In genomic region chr1:39450956-39451601, GRCh38 we compare ENCODE assay signal across 14 cellular contexts. TPM values are rescaled to one million over a fixed set of nuclear protein-coding genes. Genes with fewer than 3 reads are reported as not detected.
DNase-seq lines count a peak whose midpoint lies in the region; ATAC-seq and TF ChIP-seq lines count a peak whose summit lies in the region.
"Had no signal": no experiment of that assay in that cellular context is flagged by ENCODE, and none has a peak within 500 bp of the region (broad histone marks: within the 10 kb centered on the region; RNA-seq: fewer than 3 reads in every experiment).

No MANE protein-coding gene starts in this region.

- 71% methylated on average over 10 of the region's 10 CpGs for WGBS in urinary bladder

- in situ Hi-C loops in brain microvascular endothelial cell (cut with HindIII; ENCODE audit: low pct_ligation_motif_present, low sequenced_read_pairs) = no loop called here

- H3K27ac ChIP-seq in right atrium auricular region (peak overlapping the region; percentile 7 to 59), brain microvascular endothelial cell (peak overlapping the region; percentile 49), layer of hippocampus (ENCODE audit: low read depth, low read length) (peak overlapping the region; percentile 13), urinary bladder (ENCODE audit: low read depth) (peak overlapping the region; percentile 39)

- ATAC-seq in Right ventricle myocardium inferior (no peak), HG03354 (IDR thresholded peaks at IDR 0.05; ENCODE audit: poor library complexity, severe bottlenecking, unreplicated experiment) (no peak), GM21381 (IDR thresholded peaks at IDR 0.05; ENCODE audit: unreplicated experiment) (no peak)

- no peaks in the 10 kb centered on the region for H3K27me3 ChIP-seq in right atrium auricular region
- H3K27me3 ChIP-seq in brain microvascular endothelial cell (replicated peaks) = no peaks in the 10 kb centered on the region
- H3K27me3 ChIP-seq in layer of hippocampus (ENCODE audit: control insufficient read depth, insufficient read depth, low read length) = no peaks in the 10 kb centered on the region

- H3K4me3 ChIP-seq in right atrium auricular region = no peak overlapping the region
- H3K4me3 ChIP-seq in brain microvascular endothelial cell (ENCODE audit: low read depth, low read length) = no peak overlapping the region
- no peak overlapping the region for H3K4me3 ChIP-seq in urinary bladder (ENCODE audit: low read depth, low read length)
- H3K4me3 ChIP-seq: skin epidermis had no signal

- intact Hi-C loops in Right ventricle myocardium inferior (cut with DNase I) = no loop called here

- H3K9me3 ChIP-seq in right atrium auricular region = no peaks in the 10 kb centered on the region

- peaks cover 0 to 24% of the 10 kb centered on the region in 2 donors for H3K4me1 ChIP-seq in right atrium auricular region
- H3K4me1 ChIP-seq in urinary bladder (ENCODE audit: insufficient read depth) = no peaks in the 10 kb centered on the region

- H3K36me3 ChIP-seq in right atrium auricular region = peaks cover 96% of the 10 kb centered on the region
- H3K36me3 ChIP-seq in brain microvascular endothelial cell (replicated peaks) = peaks cover 97% of the 10 kb centered on the region
- peaks cover 15% of the 10 kb centered on the region for H3K36me3 ChIP-seq in urinary bladder (ENCODE audit: insufficient read depth)

- DNase-seq in right atrium auricular region (ENCODE audit: low spot score) (no peak), Right ventricle myocardium inferior (ENCODE audit: missing footprints) (no peak), brain microvascular endothelial cell (peak; percentile 29), NCI-H526 (lab: John Stamatoyannopoulos, UW) (no peak)
- DNase-seq: activated CD4-positive, alpha-beta T cell treated with anti-CD3 and anti-CD28 coated beads for 1 hour; activated naive CD4-positive, alpha-beta T cell treated with Interleukin-2 at 50 U/mL for 16 hours; CD4-positive, CD25-positive, alpha-beta regulatory T cell; naive B cell; NCI-H1436 had no signal

- TF ChIP-seq CTCF in right atrium auricular region (IDR thresholded peaks at IDR 0.05) = no peak
- TF ChIP-seq CTCF in brain microvascular endothelial cell (IDR thresholded peaks at IDR 0.05; ENCODE audit: low read depth, low read length, missing control alignments) = no peak

RNA-seq across cellular contexts. Expression of gene BMP8A, which starts 40.4 kb away (rescaled TPM):
- total RNA-seq in right atrium auricular region (1 to 10 TPM; 1.4 to 3.2 TPM), Right ventricle myocardium inferior (0.22 TPM), urinary bladder (0.95 TPM)
- polyA plus RNA-seq in urinary bladder = 0.27 TPM
- polyA plus RNA-seq: CD4-positive, CD25-positive, alpha-beta regulatory T cell had no signal
